Comparison of ENCODE assay signal across 8 cellular contexts in genomic region chr20:407097-407952, GRCh38. TPM values are rescaled to one million over a fixed set of nuclear protein-coding genes. Genes with fewer than 3 reads are reported as not detected.
A peak's percentile ranks its signal among the peaks of the same experiment; 100 is the strongest.
DNase-seq lines count a peak whose midpoint lies in the region; ATAC-seq and TF ChIP-seq lines count a peak whose summit lies in the region.

No MANE protein-coding gene starts in this region.

- WGBS in IMR-90 (ENCODE audit: extremely low coverage in 2 of 2, insufficient read length in 1 of 2), 2 experiments = 12% methylated on average over 22 of the region's 45 CpGs; no CpG with 5 or more reads in 1 of the 2 experiments
- 3 to 6% methylated on average over 28 to 35 of the region's 45 CpGs for WGBS in testis, 2 donors

- H3K79me1 ChIP-seq in IMR-90 (ENCODE audit: low read depth in 1 of 2, low read length in 2 of 2) = peaks cover 21 to 39% of the 10 kb centered on the region in 2 experiments

- peak overlapping the region; percentile 90 for H2AK9ac ChIP-seq in IMR-90 (replicated peaks; ENCODE audit: low read depth, low read length, poor library complexity)

- H3K9me3 Mint-ChIP-seq in activated naive CD4-positive, alpha-beta T cell treated with anti-CD3 and anti-CD28 coated beads for 36 hours = peaks cover 2% of the 10 kb centered on the region

- H4K20me1 ChIP-seq in IMR-90 (ENCODE audit: insufficient read depth, low read length) = peaks cover 12% of the 10 kb centered on the region; the same call in 1 of the 2 replicates

- TF ChIP-seq CTCF in IMR-90 (conservative IDR thresholded peaks at IDR 0.05; ENCODE audit: low read depth, low read length) (no peak; the same call in 1 of the 2 replicates), testis (IDR thresholded peaks at IDR 0.05) (no peak)

- DNase-seq in EH (ENCODE audit: low read depth) (peak; percentile 83), IMR-90 (peak; percentile 59), globus pallidus (ENCODE audit: low spot score) (peak; percentile 75), nucleus accumbens (lab: John Stamatoyannopoulos, UW) (peak in 41 of 56 donors; percentile 13 to 89 (median 71)), testis (peak; percentile 78)
- DNase-seq in activated naive CD4-positive, alpha-beta T cell treated with anti-CD3 and anti-CD28 coated beads for 36 hours = peak; percentile 74

- H3K36me3 ChIP-seq in IMR-90 (ENCODE audit: control insufficient read depth, insufficient read depth, low read length) (peaks cover 11% of the 10 kb centered on the region), testis (ENCODE audit: low read depth, missing control alignments) (no peaks in the 10 kb centered on the region)

- peaks cover 43% of the 10 kb centered on the region for H3K4me1 Mint-ChIP-seq in activated naive CD4-positive, alpha-beta T cell treated with anti-CD3 and anti-CD28 coated beads for 36 hours (ENCODE audit: low read depth)

- peaks cover 8% of the 10 kb centered on the region; the same call in 1 of the 2 replicates for H3K9me1 ChIP-seq in IMR-90 (ENCODE audit: insufficient read depth, low read length)

- H3K14ac ChIP-seq in IMR-90 (replicated peaks; ENCODE audit: low read depth, low read length) = peak overlapping the region; percentile 61

- H3K4me3 Mint-ChIP-seq in activated naive CD4-positive, alpha-beta T cell treated with anti-CD3 and anti-CD28 coated beads for 36 hours = peak overlapping the region; percentile 86

- H4K8ac ChIP-seq in IMR-90 (ENCODE audit: low read depth in 2 of 2, low read length in 2 of 2) = peak overlapping the region; percentile 40 to 41; a peak in 3 of 4 replicates

- BruUV-seq in IMR-90 (replicated peaks; lab: Mats Ljungman, UMichigan) = no TSS peak

- peak overlapping the region; percentile 54 for H3K4me3 ChIP-seq in IMR-90 (ENCODE audit: insufficient read depth, low read depth, low read length)
- peak overlapping the region; percentile 32 to 100 for H3K4me3 ChIP-seq in testis

- peak overlapping the region; percentile 38 for H3K4ac ChIP-seq in IMR-90 (ENCODE audit: low read depth, low read length)

- peak overlapping the region; percentile 85 for H3K27ac Mint-ChIP-seq in activated naive CD4-positive, alpha-beta T cell treated with anti-CD3 and anti-CD28 coated beads for 36 hours

- peak overlapping the region; percentile 15; the same call in 1 of the 2 replicates for H2AK5ac ChIP-seq in IMR-90 (ENCODE audit: low read depth, low read length)

- H3K27ac ChIP-seq in IMR-90 (ENCODE audit: insufficient read depth, low read length) = peak overlapping the region; percentile 46
- peak overlapping the region in 1 of 2 donors; percentile 54 for H3K27ac ChIP-seq in testis

- TF ChIP-seq POLR2A in IMR-90 (IDR thresholded peaks at IDR 0.05; ENCODE audit: low read depth, low read length) = no peak
- TF ChIP-seq POLR2A in testis (IDR thresholded peaks at IDR 0.05) = no peak

- H3K23ac ChIP-seq in IMR-90 (ENCODE audit: low read depth, low read length) = peak overlapping the region; percentile 21; the same call in 1 of the 2 replicates

- peak overlapping the region; percentile 84 for H3K4me2 ChIP-seq in IMR-90 (ENCODE audit: low read depth, low read length)

- dilution Hi-C loops in IMR-90 (cut with HindIII; ENCODE audit: low sequenced_read_pairs, unreplicated experiment) = no loop called here

- H2BK5ac ChIP-seq in IMR-90 (ENCODE audit: low read depth, low read length, poor library complexity, severe bottlenecking) = peak overlapping the region; percentile 7

- peaks cover 34% of the 10 kb centered on the region for H3K36me3 Mint-ChIP-seq in activated naive CD4-positive, alpha-beta T cell treated with anti-CD3 and anti-CD28 coated beads for 36 hours (ENCODE audit: low read depth)

- H2BK120ac ChIP-seq in IMR-90 (ENCODE audit: low read depth, low read length) = no peak overlapping the region

- intact Hi-C loops in IMR-90 (cut with micrococcal nuclease) (no loop called here), testis (cut with DNase I; ENCODE audit: low total_unique reads) (no loop called here)
- intact Hi-C loops in activated naive CD4-positive, alpha-beta T cell treated with anti-CD3 and anti-CD28 coated beads for 36 hours (cut with micrococcal nuclease) = loop anchor here (1.0 to 2.0 kb wide), 3 partner anchors 26 to 72 kb away; no protein-coding TSS in a partner anchor

- H3K27me3 ChIP-seq in IMR-90 (ENCODE audit: control insufficient read depth, insufficient read depth, low read length) (no peaks in the 10 kb centered on the region), testis (no peaks in the 10 kb centered on the region)

- TF ChIP-seq RAD21 in IMR-90 (IDR thresholded peaks at IDR 0.05; ENCODE audit: low read length) = no peak

- H3K4me1 ChIP-seq in IMR-90 (ENCODE audit: control insufficient read depth, insufficient read depth, low read length) (peaks cover 14% of the 10 kb centered on the region), testis (peaks cover 11% of the 10 kb centered on the region)

- ATAC-seq in GM21576 (IDR thresholded peaks at IDR 0.05; ENCODE audit: unreplicated experiment) (peak; percentile 59), IMR-90 (ENCODE audit: low read depth) (peak; percentile 82)

- H4K91ac ChIP-seq in IMR-90 (ENCODE audit: insufficient read depth, low read depth, low read length) = peak overlapping the region; percentile 20; the same call in 1 of the 2 replicates

- CTCF ChIA-PET in IMR-90 (lab: Yijun Ruan, JAX) = interaction anchor here (0.6 to 1.0 kb wide), 2 partner anchors 29 to 183 kb away, joined by 3 read pairs; no protein-coding TSS in a partner anchor
- CTCF ChIA-PET in activated naive CD4-positive, alpha-beta T cell treated with anti-CD3 and anti-CD28 coated beads for 36 hours (lab: Charles Lee) = interaction anchor here (0.6 to 1.4 kb wide), 9 partner anchors 24 to 141 kb away, joined by 3 to 5 read pairs (median 4); partner anchors contain the start of gene TRIB3

- 0 out of 2 replicates have a peak overlapping the region, but pooled peaks have one; percentile 34 for H3K56ac ChIP-seq in IMR-90 (ENCODE audit: extremely low read depth, insufficient read depth, low read length)

- H3K18ac ChIP-seq in IMR-90 (ENCODE audit: low read depth, low read length) = no peak overlapping the region

- H2AFZ ChIP-seq in IMR-90 (replicated peaks; ENCODE audit: low read length, poor library complexity) = peak overlapping the region; percentile 95

- in situ Hi-C loops in IMR-90 (cut with MboI; ENCODE audit: low sequenced_read_pairs) = no loop called here

- no peaks in the 10 kb centered on the region for H3K27me3 Mint-ChIP-seq in activated naive CD4-positive, alpha-beta T cell treated with anti-CD3 and anti-CD28 coated beads for 36 hours (ENCODE audit: low read depth)

- POLR2A ChIA-PET in IMR-90 (lab: Charles Lee; ENCODE audit: unreplicated experiment) = interaction anchor here (1.2 kb wide), 1 partner anchor 25 kb away, joined by 4 read pairs; no protein-coding TSS in a partner anchor

- H2BK20ac ChIP-seq in IMR-90 (ENCODE audit: low read depth, low read length) = no peak overlapping the region

- H3K9me3 ChIP-seq in IMR-90 (ENCODE audit: control insufficient read depth, insufficient read depth, low read length) (0 out of 2 replicates have a peak, but pooled peaks cover 3% of the 10 kb centered on the region), testis (no peaks in the 10 kb centered on the region)

- peak overlapping the region; percentile 40 for H3K9ac ChIP-seq in IMR-90 (ENCODE audit: low read depth, low read length)

- no peak overlapping the region for H2BK15ac ChIP-seq in IMR-90 (ENCODE audit: low read depth, low read length)

- peak overlapping the region; percentile 3 for H4K5ac ChIP-seq in IMR-90 (ENCODE audit: low read depth, low read length)

TF ChIP-seq in IMR-90, 13 proteins besides CTCF, POLR2A, EP300 and RAD21 (continues in another document):
- TF ChIP-seq MAZ (IDR thresholded peaks at IDR 0.05; ENCODE audit: borderline replicate concordance, low read depth, low read length) (no peak), BHLHE40 (IDR thresholded peaks at IDR 0.05; ENCODE audit: low read depth, low read length) (no peak), NFE2L2 (IDR thresholded peaks at IDR 0.05; ENCODE audit: low read depth, low read length) (no peak), MAFK (IDR thresholded peaks at IDR 0.05; ENCODE audit: low read depth, low read length) (no peak)

TF ChIP-seq in PFSK-1, 5 proteins besides CTCF, POLR2A, EP300 and RAD21 (continues in another document):
- peak; percentile 80 for TF ChIP-seq FOXP2 (optimal IDR thresholded peaks at IDR 0.05; ENCODE audit: borderline replicate concordance, extremely low read depth, extremely low read length, insufficient read depth)

RNA-seq across cellular contexts. Expression of gene RBCK1, which starts 0.8 kb away (rescaled TPM):
- 29.2 and 29.9 TPM in 2 replicates for total RNA-seq in IMR-90 (2012; rRNA removed)
- polyA plus RNA-seq in IMR-90 (2012; rRNA removed) = 84.2 and 89.4 TPM in 2 replicates
- 51.3 and 95.8 TPM in 2 replicates for polyA plus RNA-seq in IMR-90 (2012; cell fraction: cytosol; rRNA removed)
- 154 and 323 TPM in 2 replicates for polyA plus RNA-seq in IMR-90 (2012; cell fraction: nucleus; rRNA removed; ENCODE audit: low replicate concordance)
- polyA plus RNA-seq in PFSK-1 (2012; ENCODE audit: insufficient read length, low read depth) = 197 TPM
- 100 to 1,000 TPM; 150 to 160 TPM for total RNA-seq in activated naive CD4-positive, alpha-beta T cell treated with anti-CD3 and anti-CD28 coated beads for 36 hours
- 10 to 100 TPM; 87.2 to 93.7 TPM for total RNA-seq in testis
- 77.8 TPM for polyA plus RNA-seq in testis (ENCODE audit: insufficient read depth, low read depth, low replicate concordance)

RNA-seq across cellular contexts. Expression of gene TRIB3, which starts 26.8 kb away (rescaled TPM):
- total RNA-seq in IMR-90 (2012; rRNA removed) (15.0 and 18.5 TPM in 2 replicates), testis (1 to 10 TPM; 2.9 to 3.6 TPM)
- polyA plus RNA-seq in IMR-90 (2012; rRNA removed) (23.2 and 23.4 TPM in 2 replicates), testis (ENCODE audit: insufficient read depth, low read depth, low replicate concordance) (2.8 TPM)
- polyA plus RNA-seq in IMR-90 (2012; cell fraction: cytosol; rRNA removed) = 15.9 and 35.9 TPM in 2 replicates
- polyA plus RNA-seq in IMR-90 (2012; cell fraction: nucleus; rRNA removed; ENCODE audit: low replicate concordance) = 13.3 and 22.2 TPM in 2 replicates
- 493 TPM for polyA plus RNA-seq in PFSK-1 (2012; ENCODE audit: insufficient read length, low read depth)
- total RNA-seq in activated naive CD4-positive, alpha-beta T cell treated with anti-CD3 and anti-CD28 coated beads for 36 hours = 10 to 100 TPM; 47.4 to 49.2 TPM

RNA-seq across cellular contexts. Expression of gene TBC1D20, which starts 55.0 kb away (rescaled TPM):
- total RNA-seq in IMR-90 (2012; rRNA removed) = 36.7 and 42.8 TPM in 2 replicates
- 38.2 and 39.1 TPM in 2 replicates for polyA plus RNA-seq in IMR-90 (2012; rRNA removed)
- polyA plus RNA-seq in IMR-90 (2012; cell fraction: cytosol; rRNA removed) = 30.1 and 37.7 TPM in 2 replicates
- polyA plus RNA-seq in IMR-90 (2012; cell fraction: nucleus; rRNA removed; ENCODE audit: low replicate concordance) = 39.4 and 49.4 TPM in 2 replicates
- polyA plus RNA-seq in PFSK-1 (2012; ENCODE audit: insufficient read length, low read depth) = 33.0 TPM
- 10 to 100 TPM; 16.2 to 17.4 TPM for total RNA-seq in activated naive CD4-positive, alpha-beta T cell treated with anti-CD3 and anti-CD28 coated beads for 36 hours
- 10 to 100 TPM; 45.7 to 52.6 TPM for total RNA-seq in testis
- 43.5 TPM for polyA plus RNA-seq in testis (ENCODE audit: insufficient read depth, low read depth, low replicate concordance)
